In genomic region chr18:35458271-35458670, GRCh38 we compare ENCODE assay signal across 1 cellular context.
TF ChIP-seq lines count a peak whose summit lies in the region.

No MANE protein-coding gene starts in this region.

TF ChIP-seq in GM23338, 12 proteins besides CTCF, POLR2A, EP300 and RAD21 (continued from another document):
- TF ChIP-seq REST (IDR thresholded peaks at IDR 0.05; ENCODE audit: unreplicated experiment), result no peak
- TF ChIP-seq EZH2phosphoT487 (IDR thresholded peaks at IDR 0.05; ENCODE audit: unreplicated experiment), result no peak
- TF ChIP-seq ZNF114 (CRISPR knock-in tag; IDR thresholded peaks at IDR 0.05), result no peak
- no peak for TF ChIP-seq CREB1 (CRISPR knock-in tag; IDR thresholded peaks at IDR 0.05; ENCODE audit: low read depth)
- no peak for TF ChIP-seq STAT1 (IDR thresholded peaks at IDR 0.05; ENCODE audit: unreplicated experiment)
- no peak for TF ChIP-seq JUNB (IDR thresholded peaks at IDR 0.05; ENCODE audit: unreplicated experiment)
